ENCODE assay signal across 8 cellular contexts in genomic region chr3:81743096-81744025, GRCh38. TPM values are rescaled to one million over a fixed set of nuclear protein-coding genes. Genes with fewer than 3 reads are reported as not detected.
DNase-seq lines count a peak whose midpoint lies in the region; ATAC-seq, FAIRE-seq and TF ChIP-seq lines count a peak whose summit lies in the region.

No MANE protein-coding gene starts in this region.

- H3K4me1 Mint-ChIP-seq in stimulated activated memory B cell treated with anti-CD40 and anti-IgM and Interleukin-4, amounts not matched to agents 10 μg/mL and 1 μg/mL and 100 μg/mL, for 72 hours: peaks cover 34% of the 10 kb centered on the region

- ATAC-seq in left ventricle myocardium superior (peak; percentile 77), GM21515 (IDR thresholded peaks at IDR 0.05; ENCODE audit: unreplicated experiment) (no peak)
- ATAC-seq in stimulated activated memory B cell treated with anti-CD40 and anti-IgM and Interleukin-4, amounts not matched to agents 10 μg/mL and 1 μg/mL and 100 μg/mL, for 72 hours: no peak

- H3K27me3 ChIP-seq in adipocyte (replicated peaks; ENCODE audit: control insufficient read depth, insufficient read depth, low read length): no peaks in the 10 kb centered on the region

- H3K36me3 Mint-ChIP-seq in stimulated activated memory B cell treated with anti-CD40 and anti-IgM and Interleukin-4, amounts not matched to agents 10 μg/mL and 1 μg/mL and 100 μg/mL, for 72 hours: peaks cover 18% of the 10 kb centered on the region

- H3K27ac Mint-ChIP-seq in stimulated activated memory B cell treated with anti-CD40 and anti-IgM and Interleukin-4, amounts not matched to agents 10 μg/mL and 1 μg/mL and 100 μg/mL, for 72 hours: peak overlapping the region; percentile 8

- no peaks in the 10 kb centered on the region for H3K9me3 Mint-ChIP-seq in stimulated activated memory B cell treated with anti-CD40 and anti-IgM and Interleukin-4, amounts not matched to agents 10 μg/mL and 1 μg/mL and 100 μg/mL, for 72 hours

- peak overlapping the region; percentile 2; the same call in 1 of the 2 replicates for H3K4me3 ChIP-seq in HFF-Myc (replicated peaks; ENCODE audit: low read depth, low read length)
- peak overlapping the region; percentile 62 for H3K4me3 ChIP-seq in adipocyte (ENCODE audit: low read length)

- H3K9me3 ChIP-seq in adipocyte (ENCODE audit: control insufficient read depth, low read length): no peaks in the 10 kb centered on the region

- peaks cover 76% of the 10 kb centered on the region for H3K4me1 ChIP-seq in adipocyte (ENCODE audit: control insufficient read depth, insufficient read depth, low read length)

- intact Hi-C loops in left ventricle myocardium superior (cut with micrococcal nuclease): no loop called here

- DNase-seq in HFF-Myc (ENCODE audit: extremely low read depth, low read depth) (peak; percentile 96), adipocyte (ENCODE audit: low read depth) (peak; percentile 96), left ventricle myocardium superior (no peak), frontal cortex (ENCODE audit: low spot score in 2 of 2) (no peak), NCI-H1092 treated with DMSO at 0.1 percent for 48 hours (lab: John Stamatoyannopoulos, UW) (no peak), NAMALWA (ENCODE audit: low spot score) (no peak)

- H3K36me3 ChIP-seq in adipocyte (ENCODE audit: control insufficient read depth, insufficient read depth, low read length, severe bottlenecking): peaks cover 30% of the 10 kb centered on the region

- H3K9ac ChIP-seq in adipocyte (ENCODE audit: low read length): peak overlapping the region; percentile 73

- no peak for TF ChIP-seq CTCF in HFF-Myc (IDR thresholded peaks at IDR 0.05; ENCODE audit: low read depth, low read length, missing control alignments)

- H3K4me3 Mint-ChIP-seq in stimulated activated memory B cell treated with anti-CD40 and anti-IgM and Interleukin-4, amounts not matched to agents 10 μg/mL and 1 μg/mL and 100 μg/mL, for 72 hours: no peak overlapping the region

- no peak for FAIRE-seq in frontal cortex (lab: Jason Lieb, UNC)

- H3K27me3 Mint-ChIP-seq in stimulated activated memory B cell treated with anti-CD40 and anti-IgM and Interleukin-4, amounts not matched to agents 10 μg/mL and 1 μg/mL and 100 μg/mL, for 72 hours: no peaks in the 10 kb centered on the region

RNA-seq across cellular contexts. Expression of gene GBE1, which starts 18.1 kb away (rescaled TPM):
- 72.4 TPM for total RNA-seq in left ventricle myocardium superior
- 24.1 TPM for total RNA-seq in frontal cortex

Comparison
In these comparisons a context has a peak if more than half of its experiments do, and no peak if none do; other contexts are left out.
1. DNase-seq: peak in HFF-Myc (single experiment) and adipocyte (single experiment); none in left ventricle myocardium superior (single experiment), frontal cortex (0 of 2), NCI-H1092 treated with DMSO at 0.1 percent for 48 hours (single experiment) and NAMALWA (single experiment).